Comparison of ENCODE assay signal across 26 cellular contexts in genomic region chr10:74297389-74298080, GRCh38.
"Had no signal": no experiment of that assay in that cellular context is flagged by ENCODE, and none has a peak within 500 bp of the region (broad histone marks: within the 10 kb centered on the region; RNA-seq: fewer than 3 reads in every experiment).

No MANE protein-coding gene starts in this region.

- H3K27me3 Mint-ChIP-seq: activated CD4-positive, alpha-beta memory T cell treated with anti-CD3 and anti-CD28 coated beads, Interleukin-2, amount 10 ng/mL, durations not matched to agents 7 days and 5 days; activated CD4-positive, alpha-beta T cell treated with anti-CD3 and anti-CD28 coated beads, Interleukin-2, amount 10 ng/mL, durations not matched to agents 7 days and 5 days; activated naive CD8-positive, alpha-beta T cell treated with anti-CD3 and anti-CD28 coated beads, Interleukin-2, amount 50 U/mL, for 24 hours; activated T-helper 17 cell treated with anti-CD3 and anti-CD28 coated beads, Interleukin-2, amount 50 U/mL, for 72 hours had no signal

- H3K4me1 Mint-ChIP-seq: activated CD4-positive, alpha-beta memory T cell treated with anti-CD3 and anti-CD28 coated beads, Interleukin-2, amount 10 ng/mL, durations not matched to agents 7 days and 5 days; activated T-helper 17 cell treated with anti-CD3 and anti-CD28 coated beads, Interleukin-2, amount 50 U/mL, for 72 hours; WTC11 had no signal

- H3K9me3 Mint-ChIP-seq: activated naive CD8-positive, alpha-beta T cell treated with anti-CD3 and anti-CD28 coated beads, Interleukin-2, amount 50 U/mL, for 24 hours; activated T-cell treated with anti-CD3 and anti-CD28 coated beads, Interleukin-2, amount 50 U/mL, for 4 hours; activated T-helper 17 cell treated with anti-CD3 and anti-CD28 coated beads, Interleukin-2, amount 50 U/mL, for 72 hours; nephron had no signal

- H3K27ac Mint-ChIP-seq: activated CD4-positive, alpha-beta memory T cell treated with anti-CD3 and anti-CD28 coated beads, Interleukin-2, amount 10 ng/mL, durations not matched to agents 7 days and 5 days; activated CD4-positive, alpha-beta T cell treated with anti-CD3 and anti-CD28 coated beads, Interleukin-2, amount 10 ng/mL, durations not matched to agents 7 days and 5 days; activated naive CD8-positive, alpha-beta T cell treated with anti-CD3 and anti-CD28 coated beads, Interleukin-2, amount 50 U/mL, for 24 hours; activated T-helper 17 cell treated with anti-CD3 and anti-CD28 coated beads, Interleukin-2, amount 50 U/mL, for 72 hours; nephron; WTC11 had no signal

- H3K4me1 ChIP-seq: colonic mucosa, prostate gland had no signal

- H3K4me3 Mint-ChIP-seq: activated CD4-positive, alpha-beta memory T cell treated with anti-CD3 and anti-CD28 coated beads, Interleukin-2, amount 10 ng/mL, durations not matched to agents 7 days and 5 days; activated CD4-positive, alpha-beta T cell treated with anti-CD3 and anti-CD28 coated beads, Interleukin-2, amount 10 ng/mL, durations not matched to agents 7 days and 5 days; activated naive CD8-positive, alpha-beta T cell treated with anti-CD3 and anti-CD28 coated beads, Interleukin-2, amount 50 U/mL, for 24 hours; activated T-cell treated with anti-CD3 and anti-CD28 coated beads, Interleukin-2, amount 50 U/mL, for 4 hours; activated T-helper 17 cell treated with anti-CD3 and anti-CD28 coated beads, Interleukin-2, amount 50 U/mL, for 72 hours; nephron; WTC11 had no signal

- H3K36me3 ChIP-seq: cardiac muscle cell, colonic mucosa, left ventricle myocardium inferior, neutrophil, pancreas, prostate gland, tibial nerve had no signal

- ATAC-seq: activated naive CD8-positive, alpha-beta T cell treated with anti-CD3 and anti-CD28 coated beads, Interleukin-2, amount 50 U/mL, for 24 hours; activated T-cell treated with anti-CD3 and anti-CD28 coated beads, Interleukin-2, amount 50 U/mL, for 4 hours; activated T-helper 17 cell treated with anti-CD3 and anti-CD28 coated beads, Interleukin-2, amount 50 U/mL, for 72 hours; body of pancreas; pancreas; WTC11 had no signal

- H3K4me3 ChIP-seq: body of pancreas, cardiac muscle cell, colonic mucosa, left ventricle myocardium inferior, pancreas, prostate gland, tibial nerve had no signal

- H3K27me3 ChIP-seq: body of pancreas, cardiac muscle cell, colonic mucosa, neutrophil, pancreas, tibial nerve had no signal

- H3K27ac ChIP-seq: body of pancreas, cardiac muscle cell, colonic mucosa, left ventricle myocardium inferior, neutrophil, pancreas, prostate gland, tibial nerve had no signal

- DNase-seq: activated CD4-positive, alpha-beta memory T cell treated with anti-CD3 and anti-CD28 coated beads, Interleukin-2, amount 10 ng/mL, durations not matched to agents 7 days and 5 days; activated CD4-positive, alpha-beta T cell treated with anti-CD3 and anti-CD28 coated beads for 1 hour; activated CD4-positive, alpha-beta T cell treated with anti-CD3 and anti-CD28 coated beads, Interleukin-2, amount 10 ng/mL, durations not matched to agents 7 days and 5 days; activated CD8-positive, alpha-beta memory T cell treated with anti-CD3 and anti-CD28 coated beads, Interleukin-2, amount 50 U/mL, for 48 hours; activated gamma-delta T cell treated with Interleukin-2 at 50 U/mL for 16 hours; activated naive CD4-positive, alpha-beta T cell treated with anti-CD3 and anti-CD28 coated beads, Interleukin-2, amount 50 U/mL, for 16 hours; activated naive CD8-positive, alpha-beta T cell treated with anti-CD3 and anti-CD28 coated beads, Interleukin-2, amount 50 U/mL, for 24 hours; activated T-cell treated with anti-CD3 and anti-CD28 coated beads, Interleukin-2, amount 50 U/mL, for 4 hours; anterior cingulate cortex; body of pancreas; cerebellar nuclear complex; colonic mucosa; effector memory CD4-positive, alpha-beta T cell; left ventricle myocardium inferior; pancreas; stimulated activated CD4-positive, alpha-beta T cell treated with anti-CD3 and anti-CD28 coated beads, Interleukin-15, amount 100 ng/mL, for 24 hours; stimulated activated CD4-positive, alpha-beta T cell treated with anti-CD3 and anti-CD28 coated beads, Interleukin-2, amount 100 ng/mL, for 24 hours; stimulated activated naive CD4-positive, alpha-beta T cell; T-helper 2 cell had no signal

- H3K9me3 ChIP-seq: body of pancreas, colonic mucosa, left ventricle myocardium inferior, neutrophil, pancreas, prostate gland, tibial nerve had no signal

- H3K36me3 Mint-ChIP-seq: WTC11 had no signal
